ENCODE assay signal across 11 cellular contexts in the genomic region with DNA sequence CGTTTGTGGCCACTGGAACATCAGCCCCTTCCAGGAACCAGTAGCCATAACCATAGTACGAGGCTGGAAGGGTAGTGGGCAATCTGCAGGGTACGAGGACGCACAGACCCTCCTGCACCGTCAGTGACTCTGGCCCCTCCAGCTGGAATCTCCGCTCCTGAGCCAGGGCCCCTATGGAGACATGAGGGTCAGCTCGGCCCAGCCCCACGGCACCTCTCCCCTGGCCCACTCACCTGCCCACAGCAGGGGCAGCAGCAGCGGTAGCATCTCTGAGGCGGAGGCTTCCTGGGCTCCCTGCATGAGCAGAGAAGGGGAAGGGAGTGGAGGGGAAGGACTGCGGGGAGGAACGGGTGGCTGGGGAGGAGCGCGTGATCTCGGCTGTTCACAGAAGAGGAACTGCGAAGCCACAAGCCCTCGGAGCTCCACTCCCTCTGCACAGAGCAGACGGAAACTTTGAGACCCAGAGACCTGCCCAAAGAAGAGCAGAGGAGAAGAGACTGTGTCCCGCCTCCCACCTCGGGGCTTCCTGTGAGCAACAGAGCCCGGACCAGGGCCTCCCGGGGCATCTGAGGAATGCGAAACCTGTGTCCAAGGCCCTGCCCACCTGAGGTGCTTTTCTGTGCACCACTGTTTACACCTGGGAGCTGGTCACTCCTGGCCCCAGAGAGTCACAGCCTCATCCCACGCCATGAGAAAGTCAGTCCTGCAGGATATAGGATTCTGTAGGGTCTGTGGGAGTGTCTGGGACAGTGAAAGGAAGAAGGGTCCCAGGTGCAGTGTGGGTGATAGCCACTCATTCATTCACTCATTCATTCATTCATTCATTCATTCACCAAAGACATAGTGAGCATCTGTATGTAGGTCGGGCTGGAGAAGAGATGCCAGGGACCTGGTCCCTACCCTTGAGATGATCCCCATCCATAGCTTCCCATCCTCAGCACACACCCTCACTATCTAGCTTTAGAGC. TPM values are rescaled to one million over a fixed set of nuclear protein-coding genes. Genes with fewer than 3 reads are reported as not detected.
DNase-seq lines count a peak whose midpoint lies in the region; ATAC-seq and TF ChIP-seq lines count a peak whose summit lies in the region.
"Had no signal": no experiment of that assay in that cellular context is flagged by ENCODE, and none has a peak within 500 bp of the region (broad histone marks: within the 10 kb centered on the region; RNA-seq: fewer than 3 reads in every experiment).

TSS of gene SIGLEC6 (minus strand) at position 322 of the 967 bp plus-strand sequence. CDS start at position 300, 22 bp downstream.

- H3K36me3 ChIP-seq in KOPT-K1 (ENCODE audit: insufficient read depth, low read length) (peaks cover 28% of the 10 kb centered on the region; the same call in 1 of the 2 replicates), gastroesophageal sphincter (no peaks in the 10 kb centered on the region)

- CTCF ChIA-PET in activated naive CD4-positive, alpha-beta T cell treated with anti-CD3 and anti-CD28 coated beads, Interleukin-2, amount 10 ng/mL, durations not matched to agents 7 days and 5 days (lab: Charles Lee), result interaction anchor here (1.0 kb wide), 1 partner anchor 18 kb away, joined by 3 read pairs; no protein-coding TSS in a partner anchor
- CTCF ChIA-PET in activated naive CD4-positive, alpha-beta T cell treated with anti-CD3 and anti-CD28 coated beads for 36 hours (lab: Charles Lee), result interaction anchor here (0.7 kb wide), 1 partner anchor 382 kb away, joined by 3 read pairs; no protein-coding TSS in a partner anchor

- H3K9me3 ChIP-seq in KOPT-K1 (ENCODE audit: insufficient read depth, low read length, poor library complexity, severe bottlenecking) (peaks cover 7% of the 10 kb centered on the region), gastroesophageal sphincter (peaks cover 0 to 3% (median 0%) of the 10 kb centered on the region in 3 donors)

- peak; percentile 41 for DNase-seq in activated naive CD4-positive, alpha-beta T cell treated with anti-CD3 and anti-CD28 coated beads, Interleukin-2, amount 10 ng/mL, durations not matched to agents 7 days and 5 days
- no peak for DNase-seq in activated naive CD4-positive, alpha-beta T cell treated with anti-CD3 and anti-CD28 coated beads for 36 hours
- DNase-seq in superior temporal gyrus (ENCODE audit: extremely low spot score) (peak; percentile 10), NCI-H2081 treated with DMSO at 0.1 percent for 48 hours (lab: John Stamatoyannopoulos, UW) (no peak), cerebellar cortex (ENCODE audit: low spot score) (no peak)
- DNase-seq: NCI-H1105 treated with DMSO at 0.1 percent for 48 hours had no signal

- ATAC-seq in gastroesophageal sphincter, result peak; percentile 71
- no peak for ATAC-seq in GM21786 (IDR thresholded peaks at IDR 0.05; ENCODE audit: unreplicated experiment)

- H3K27ac Mint-ChIP-seq in activated naive CD4-positive, alpha-beta T cell treated with anti-CD3 and anti-CD28 coated beads, Interleukin-2, amount 10 ng/mL, durations not matched to agents 7 days and 5 days, result no peak within 1 kb of the TSS
- H3K27ac Mint-ChIP-seq in activated naive CD4-positive, alpha-beta T cell treated with anti-CD3 and anti-CD28 coated beads for 36 hours, result no peak within 1 kb of the TSS

- intact Hi-C loops in activated naive CD4-positive, alpha-beta T cell treated with anti-CD3 and anti-CD28 coated beads for 36 hours (cut with micrococcal nuclease), result no loop called here

- H3K4me3 ChIP-seq in gastroesophageal sphincter, result peak within 1 kb of the TSS in 1 of 2 donors; percentile 6

- H3K9me3 Mint-ChIP-seq in activated naive CD4-positive, alpha-beta T cell treated with anti-CD3 and anti-CD28 coated beads, Interleukin-2, amount 10 ng/mL, durations not matched to agents 7 days and 5 days, result no peaks in the 10 kb centered on the region
- H3K9me3 Mint-ChIP-seq in activated naive CD4-positive, alpha-beta T cell treated with anti-CD3 and anti-CD28 coated beads for 36 hours, result peaks cover 2% of the 10 kb centered on the region

- H3K36me3 Mint-ChIP-seq in activated naive CD4-positive, alpha-beta T cell treated with anti-CD3 and anti-CD28 coated beads, Interleukin-2, amount 10 ng/mL, durations not matched to agents 7 days and 5 days, result no peaks in the 10 kb centered on the region
- H3K36me3 Mint-ChIP-seq in activated naive CD4-positive, alpha-beta T cell treated with anti-CD3 and anti-CD28 coated beads for 36 hours (ENCODE audit: low read depth), result no peaks in the 10 kb centered on the region

- H3K27me3 ChIP-seq in gastroesophageal sphincter, result peaks cover 40% of the 10 kb centered on the region

- H3K27ac ChIP-seq in KOPT-K1 (ENCODE audit: low read depth, low read length, poor library complexity, severe bottlenecking) (peak within 1 kb of the TSS; percentile 98), gastroesophageal sphincter (no peak within 1 kb of the TSS)
- H3K27ac ChIP-seq: C4-2B had no signal

- H3K27me3 Mint-ChIP-seq in activated naive CD4-positive, alpha-beta T cell treated with anti-CD3 and anti-CD28 coated beads, Interleukin-2, amount 10 ng/mL, durations not matched to agents 7 days and 5 days, result peaks cover 43% of the 10 kb centered on the region
- H3K27me3 Mint-ChIP-seq in activated naive CD4-positive, alpha-beta T cell treated with anti-CD3 and anti-CD28 coated beads for 36 hours (ENCODE audit: low read depth), result peaks cover 48% of the 10 kb centered on the region

- no peak for TF ChIP-seq POLR2A in gastroesophageal sphincter (IDR thresholded peaks at IDR 0.05)

- no peak within 1 kb of the TSS for H3K4me3 Mint-ChIP-seq in activated naive CD4-positive, alpha-beta T cell treated with anti-CD3 and anti-CD28 coated beads, Interleukin-2, amount 10 ng/mL, durations not matched to agents 7 days and 5 days
- no peak within 1 kb of the TSS for H3K4me3 Mint-ChIP-seq in activated naive CD4-positive, alpha-beta T cell treated with anti-CD3 and anti-CD28 coated beads for 36 hours

- WGBS in gastroesophageal sphincter (ENCODE audit: low coverage in 1 of 2), 2 donors, result 17 to 83% methylated on average over 1 to 7 of the region's 25 CpGs

- TF ChIP-seq EP300 in gastroesophageal sphincter (IDR thresholded peaks at IDR 0.05), result no peak

- no peaks in the 10 kb centered on the region for H3K4me1 ChIP-seq in gastroesophageal sphincter

- TF ChIP-seq CTCF in gastroesophageal sphincter (IDR thresholded peaks at IDR 0.05), result no peak

- H3K4me1 Mint-ChIP-seq in activated naive CD4-positive, alpha-beta T cell treated with anti-CD3 and anti-CD28 coated beads, Interleukin-2, amount 10 ng/mL, durations not matched to agents 7 days and 5 days, result peaks cover 8% of the 10 kb centered on the region
- H3K4me1 Mint-ChIP-seq in activated naive CD4-positive, alpha-beta T cell treated with anti-CD3 and anti-CD28 coated beads for 36 hours (ENCODE audit: low read depth), result no peaks in the 10 kb centered on the region

RNA-seq across cellular contexts. Expression of gene SIGLEC6, which starts in this region (rescaled TPM):
- not detected for total RNA-seq in activated naive CD4-positive, alpha-beta T cell treated with anti-CD3 and anti-CD28 coated beads for 36 hours
- total RNA-seq in gastroesophageal sphincter, result 1 to 10 TPM in 3 of 4 donors, under 1 TPM in 1; 0.59 to 3.9 (median 3.1) TPM
- total RNA-seq: temporal lobe had no signal

Comparison
In these comparisons a context has a peak if more than half of its experiments do, and no peak if none do; other contexts are left out.
1. DNase-seq: peak in activated naive CD4-positive, alpha-beta T cell treated with anti-CD3 and anti-CD28 coated beads, Interleukin-2, amount 10 ng/mL, durations not matched to agents 7 days and 5 days (single experiment) and superior temporal gyrus (single experiment); none in activated naive CD4-positive, alpha-beta T cell treated with anti-CD3 and anti-CD28 coated beads for 36 hours (single experiment), NCI-H2081 treated with DMSO at 0.1 percent for 48 hours (single experiment) and cerebellar cortex (single experiment).